ENCODE assay signal across 8 cellular contexts in the genomic region with DNA sequence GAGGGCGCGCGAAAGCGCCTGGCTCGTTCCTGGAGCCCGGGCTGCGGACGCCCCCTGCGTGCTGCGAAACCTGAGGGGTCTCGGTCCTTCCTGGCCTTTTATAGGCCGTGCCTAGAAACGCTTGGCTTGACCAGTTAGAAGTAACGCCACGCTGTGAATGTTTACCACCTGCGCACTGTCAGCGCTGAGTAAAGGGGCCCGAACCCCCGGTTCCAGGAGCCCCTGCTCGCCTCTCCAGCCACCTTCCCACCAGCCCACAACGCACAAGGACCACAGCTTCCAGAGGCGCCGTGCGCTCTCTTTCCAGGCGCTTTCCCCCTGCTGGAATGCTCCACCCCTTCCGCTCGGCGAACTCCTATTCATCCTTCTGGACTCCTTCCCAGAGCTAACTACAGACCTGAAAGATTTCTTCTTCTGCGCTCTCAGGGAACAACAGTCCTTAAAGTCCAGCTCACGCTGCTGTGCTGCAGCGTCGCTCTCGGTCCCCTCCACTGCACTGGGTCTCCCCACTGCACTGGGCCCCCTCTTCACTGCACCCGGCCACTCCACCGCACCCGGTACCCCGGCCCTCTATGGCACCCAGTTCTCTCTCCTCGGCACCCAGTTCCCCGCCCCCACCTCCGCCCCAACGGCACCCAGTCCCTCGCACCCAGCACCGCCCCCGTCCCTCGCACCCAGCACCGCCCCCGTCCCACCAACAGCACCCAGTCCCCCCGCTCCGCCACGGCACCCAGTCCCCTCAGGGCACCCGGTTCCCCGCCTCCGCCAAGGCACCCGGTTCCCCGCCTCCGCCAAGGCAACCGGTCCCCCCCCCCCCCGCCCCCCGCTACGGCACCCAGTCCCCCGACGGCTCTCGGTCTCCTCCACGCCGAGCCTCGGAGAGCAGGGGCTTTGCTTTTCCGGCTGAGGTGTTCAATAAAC.
DNase-seq lines count a peak whose midpoint lies in the region; TF ChIP-seq lines count a peak whose summit lies in the region.

No MANE protein-coding gene starts in this region.

- DNase-seq in ACHN (peak; percentile 22), HT-29 (ENCODE audit: low spot score) (peak; percentile 35), right atrium auricular region (ENCODE audit: low spot score) (no peak), sigmoid colon (peak; percentile 67), G401 (ENCODE audit: low spot score) (no peak), RPMI8226 (no peak), T1000 (lab: John Stamatoyannopoulos, UW) (no peak)
- peak; percentile 17 for DNase-seq in activated naive CD4-positive, alpha-beta T cell treated with Interleukin-2 at 50 U/mL for 16 hours

- no peaks in the 10 kb centered on the region for H3K27me3 ChIP-seq in right atrium auricular region
- H3K27me3 ChIP-seq in sigmoid colon, result no peaks in the 10 kb centered on the region

- H3K4me1 ChIP-seq in right atrium auricular region (peaks cover 0 to 10% of the 10 kb centered on the region in 2 donors), sigmoid colon (peaks cover 0 to 17% (median 14%) of the 10 kb centered on the region in 4 donors)

- no peaks in the 10 kb centered on the region for H3K9me3 ChIP-seq in right atrium auricular region
- H3K9me3 ChIP-seq in sigmoid colon, result no peaks in the 10 kb centered on the region

- 5 to 9% methylated on average over 67 of the region's 67 CpGs for WGBS in sigmoid colon, 2 donors

- no peak for TF ChIP-seq EP300 in sigmoid colon (IDR thresholded peaks at IDR 0.05)

- H3K27ac ChIP-seq in right atrium auricular region (no peak overlapping the region), sigmoid colon (peak overlapping the region in 3 of 4 donors; percentile 41 to 71 (median 65))

- H3K4me3 ChIP-seq in right atrium auricular region, result peak overlapping the region; percentile 45 to 53
- H3K4me3 ChIP-seq in sigmoid colon, result peak overlapping the region; percentile 30 to 56 (median 48)

- H3K36me3 ChIP-seq in right atrium auricular region (no peaks in the 10 kb centered on the region), sigmoid colon (no peaks in the 10 kb centered on the region)

- in situ Hi-C loops in ACHN (cut with HindIII; ENCODE audit: low pct_ligation_motif_present, low pct_unique_long_range_greater_than_20kb, low sequenced_read_pairs) (no loop called here), G401 (cut with HindIII; ENCODE audit: low sequenced_read_pairs) (no loop called here)

- intact Hi-C loops in sigmoid colon (cut with DNase I), result loop anchor here (5.0 kb wide), 1 partner anchor 42 kb away; no protein-coding TSS in a partner anchor

- TF ChIP-seq POLR2A in sigmoid colon (IDR thresholded peaks at IDR 0.05), result no peak

- TF ChIP-seq CTCF in right atrium auricular region (IDR thresholded peaks at IDR 0.05), result no peak
- no peak for TF ChIP-seq CTCF in sigmoid colon (IDR thresholded peaks at IDR 0.05)

Comparison
In these comparisons a context has a peak if more than half of its experiments do, and no peak if none do; other contexts are left out.
1. DNase-seq: peak in ACHN (single experiment), HT-29 (single experiment), activated naive CD4-positive, alpha-beta T cell treated with Interleukin-2 at 50 U/mL for 16 hours (single experiment) and sigmoid colon (single experiment); none in right atrium auricular region (single experiment), G401 (single experiment), RPMI8226 (single experiment) and T1000 (single experiment).
2. H3K27ac ChIP-seq: peak in sigmoid colon (3 of 4); none in right atrium auricular region (0 of 2).